ENCODE assay signal across 1 cellular context in the genomic region with DNA sequence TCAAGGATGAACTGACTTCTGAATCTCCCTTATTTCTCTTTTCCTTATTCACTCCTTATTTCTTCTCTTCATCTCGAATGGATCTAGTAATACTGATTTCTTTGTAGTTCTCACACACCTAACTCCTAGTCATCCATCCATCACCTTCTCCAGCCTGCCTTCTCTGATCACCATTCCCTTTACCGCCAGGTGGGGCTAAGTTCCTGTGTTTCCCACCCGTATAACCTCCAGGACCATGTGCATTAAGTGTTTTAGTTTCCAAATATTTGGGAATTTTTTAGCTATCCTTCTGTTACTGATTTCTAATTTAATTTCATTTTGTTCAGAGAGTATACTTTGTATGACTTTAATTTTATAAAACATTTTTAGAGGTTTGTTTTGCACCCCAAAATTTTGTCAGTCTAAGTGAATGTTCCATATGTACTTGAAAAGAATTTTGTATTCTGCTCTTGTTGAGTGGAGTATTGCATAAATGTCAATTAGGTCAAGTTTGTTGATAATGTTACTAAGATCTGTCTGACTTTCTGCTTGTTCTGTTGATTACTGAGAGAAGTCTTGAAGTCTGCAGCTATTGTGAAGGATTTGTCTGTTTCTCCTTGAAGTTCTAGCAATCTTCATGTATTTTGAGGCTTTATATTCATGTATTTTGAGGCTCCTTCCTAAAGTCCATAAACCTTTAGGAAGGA.
TF ChIP-seq lines count a peak whose summit lies in the region.

No MANE protein-coding gene starts in this region.

TF ChIP-seq in IMR-90, 13 proteins besides CTCF, POLR2A, EP300 and RAD21 (continued from another document):
- TF ChIP-seq, protein P1, sequence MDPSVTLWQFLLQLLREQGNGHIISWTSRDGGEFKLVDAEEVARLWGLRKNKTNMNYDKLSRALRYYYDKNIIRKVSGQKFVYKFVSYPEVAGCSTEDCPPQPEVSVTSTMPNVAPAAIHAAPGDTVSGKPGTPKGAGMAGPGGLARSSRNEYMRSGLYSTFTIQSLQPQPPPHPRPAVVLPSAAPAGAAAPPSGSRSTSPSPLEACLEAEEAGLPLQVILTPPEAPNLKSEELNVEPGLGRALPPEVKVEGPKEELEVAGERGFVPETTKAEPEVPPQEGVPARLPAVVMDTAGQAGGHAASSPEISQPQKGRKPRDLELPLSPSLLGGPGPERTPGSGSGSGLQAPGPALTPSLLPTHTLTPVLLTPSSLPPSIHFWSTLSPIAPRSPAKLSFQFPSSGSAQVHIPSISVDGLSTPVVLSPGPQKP (IDR thresholded peaks at IDR 0.05; ENCODE audit: borderline replicate concordance, low read depth, low read length), result no peak
- no peak for TF ChIP-seq SMC3 (IDR thresholded peaks at IDR 0.05; ENCODE audit: low read depth, low read length)
- no peak for TF ChIP-seq RCOR1 (IDR thresholded peaks at IDR 0.05; ENCODE audit: insufficient replicate concordance, low read length)
